41 cellular contexts compared by ENCODE assay signal in genomic region chr4:74460833-74461232, GRCh38. TPM values are rescaled to one million over a fixed set of nuclear protein-coding genes. Genes with fewer than 3 reads are reported as not detected.
"Had no signal": no experiment of that assay in that cellular context is flagged by ENCODE, and none has a peak within 500 bp of the region (broad histone marks: within the 10 kb centered on the region; RNA-seq: fewer than 3 reads in every experiment).

No MANE protein-coding gene starts in this region.

- H3K4me1 Mint-ChIP-seq: activated naive CD4-positive, alpha-beta T cell treated with anti-CD3 and anti-CD28 coated beads, Interleukin-2, amount 10 ng/mL, durations not matched to agents 7 days and 5 days; activated naive CD4-positive, alpha-beta T cell treated with anti-CD3 and anti-CD28 coated beads, Interleukin-2, amount 50 U/mL, for 24 hours; activated naive CD8-positive, alpha-beta T cell treated with anti-CD3 and anti-CD28 coated beads, Interleukin-2, amount 10 ng/mL, durations not matched to agents 7 days and 5 days; activated naive CD8-positive, alpha-beta T cell treated with anti-CD3 and anti-CD28 coated beads, Interleukin-2, amount 50 U/mL, for 24 hours; activated T-helper 17 cell treated with anti-CD3 and anti-CD28 coated beads, Interleukin-2, amount 50 U/mL, for 72 hours; brain; central memory CD8-positive, alpha-beta T cell had no signal

- DNase-seq: activated effector memory CD4-positive, alpha-beta T cell treated with anti-CD3 and anti-CD28 coated beads, Interleukin-2, amount 50 U/mL, for 16 hours; activated effector memory CD4-positive, alpha-beta T cell treated with Interleukin-2 at 50 U/mL for 16 hours; activated gamma-delta T cell; activated gamma-delta T cell treated with Interleukin-2 at 50 U/mL for 16 hours; activated naive CD4-positive, alpha-beta T cell; activated naive CD4-positive, alpha-beta T cell treated with anti-CD3 and anti-CD28 coated beads for 36 hours; activated naive CD4-positive, alpha-beta T cell treated with anti-CD3 and anti-CD28 coated beads, Interleukin-2, amount 10 ng/mL, durations not matched to agents 7 days and 5 days; activated naive CD4-positive, alpha-beta T cell treated with anti-CD3 and anti-CD28 coated beads, Interleukin-2, amount 50 U/mL, for 16 hours; activated naive CD4-positive, alpha-beta T cell treated with Interleukin-2 at 50 U/mL for 16 hours; activated naive CD8-positive, alpha-beta T cell treated with anti-CD3 and anti-CD28 coated beads, Interleukin-2, amount 10 ng/mL, durations not matched to agents 7 days and 5 days; activated naive CD8-positive, alpha-beta T cell treated with anti-CD3 and anti-CD28 coated beads, Interleukin-2, amount 50 U/mL, for 24 hours; activated T-cell treated with anti-CD3 and anti-CD28 coated beads for 4 hours; activated T-cell treated with anti-CD3 and anti-CD28 coated beads, Interleukin-2, amount 50 U/mL, for 1 hour; activated T-cell treated with anti-CD3 and anti-CD28 coated beads, Interleukin-2, amount 50 U/mL, for 24 hours; activated T-cell treated with anti-CD3 and anti-CD28 coated beads, Interleukin-2, amount 50 U/mL, for 4 hours; activated T-cell treated with anti-CD3 and anti-CD28 coated beads, Interleukin-2, amount 50 U/mL, for 48 hours; activated T-cell treated with anti-CD3 and anti-CD28 coated beads, Interleukin-2, amount 50 U/mL, for 72 hours; adrenal gland; amniotic stem cell; amygdala; anterior cingulate cortex; aorta; body of pancreas; brain microvascular endothelial cell; caudate nucleus; central memory CD4-positive, alpha-beta T cell; cerebellar nuclear complex had no signal

- H3K9me3 ChIP-seq: ascending aorta, body of pancreas, breast epithelium had no signal

- H3K27ac ChIP-seq: adrenal gland, ascending aorta, body of pancreas, brain microvascular endothelial cell, breast epithelium, cardiac muscle cell had no signal

- FAIRE-seq: astrocyte, bronchial epithelial cell had no signal

- H3K9me3 Mint-ChIP-seq: activated naive CD4-positive, alpha-beta T cell treated with anti-CD3 and anti-CD28 coated beads, Interleukin-2, amount 10 ng/mL, durations not matched to agents 7 days and 5 days; activated naive CD8-positive, alpha-beta T cell treated with anti-CD3 and anti-CD28 coated beads, Interleukin-2, amount 10 ng/mL, durations not matched to agents 7 days and 5 days; activated T-cell treated with anti-CD3 and anti-CD28 coated beads, Interleukin-2, amount 50 U/mL, for 4 hours; activated T-helper 1 cell treated with anti-CD3 and anti-CD28 coated beads, Interleukin-12 subunit alpha, Interleukin-12 subunit beta, Interleukin-2, Interleukin-4 antibody, amounts not matched to agents 30 ng/mL and 10 ng/mL and 1 ng/mL, durations not matched to agents 14 hours and 24 hours and 36 hours; activated T-helper 17 cell treated with anti-CD3 and anti-CD28 coated beads, Interleukin-2, amount 50 U/mL, for 72 hours; activated T-helper 2 cell treated with anti-CD3 and anti-CD28 coated beads, Interferon-gamma antibody, Interleukin-2, Interleukin-4, amounts not matched to agents 10 μg/mL and 5 μg/mL and 100 μg/mL, durations not matched to agents 14 hours and 24 hours and 36 hours had no signal

- H3K4me3 Mint-ChIP-seq: activated naive CD4-positive, alpha-beta T cell treated with anti-CD3 and anti-CD28 coated beads for 36 hours; activated naive CD4-positive, alpha-beta T cell treated with anti-CD3 and anti-CD28 coated beads, Interleukin-2, amount 10 ng/mL, durations not matched to agents 7 days and 5 days; activated naive CD4-positive, alpha-beta T cell treated with anti-CD3 and anti-CD28 coated beads, Interleukin-2, amount 50 U/mL, for 24 hours; activated naive CD8-positive, alpha-beta T cell; activated naive CD8-positive, alpha-beta T cell treated with anti-CD3 and anti-CD28 coated beads, Interleukin-2, amount 10 ng/mL, durations not matched to agents 7 days and 5 days; activated naive CD8-positive, alpha-beta T cell treated with anti-CD3 and anti-CD28 coated beads, Interleukin-2, amount 50 U/mL, for 24 hours; activated T-cell treated with anti-CD3 and anti-CD28 coated beads, Interleukin-2, amount 50 U/mL, for 24 hours; activated T-cell treated with anti-CD3 and anti-CD28 coated beads, Interleukin-2, amount 50 U/mL, for 4 hours; activated T-cell treated with anti-CD3 and anti-CD28 coated beads, Interleukin-2, amount 50 U/mL, for 72 hours; activated T-helper 1 cell treated with anti-CD3 and anti-CD28 coated beads, Interleukin-12 subunit alpha, Interleukin-12 subunit beta, Interleukin-2, Interleukin-4 antibody, amounts not matched to agents 30 ng/mL and 10 ng/mL and 1 ng/mL, durations not matched to agents 14 hours and 24 hours and 36 hours; activated T-helper 17 cell treated with anti-CD3 and anti-CD28 coated beads, Interleukin-2, amount 50 U/mL, for 72 hours; brain; central memory CD8-positive, alpha-beta T cell had no signal

- H3K27me3 ChIP-seq: adrenal gland, ascending aorta, body of pancreas, brain microvascular endothelial cell, breast epithelium, cardiac muscle cell had no signal

- H3K4me1 ChIP-seq: adrenal gland, ascending aorta, body of pancreas, breast epithelium had no signal

- H3K36me3 Mint-ChIP-seq: activated naive CD4-positive, alpha-beta T cell treated with anti-CD3 and anti-CD28 coated beads, Interleukin-2, amount 10 ng/mL, durations not matched to agents 7 days and 5 days; activated naive CD4-positive, alpha-beta T cell treated with anti-CD3 and anti-CD28 coated beads, Interleukin-2, amount 50 U/mL, for 24 hours; activated naive CD8-positive, alpha-beta T cell; activated naive CD8-positive, alpha-beta T cell treated with anti-CD3 and anti-CD28 coated beads, Interleukin-2, amount 10 ng/mL, durations not matched to agents 7 days and 5 days; brain had no signal

- H3K36me3 ChIP-seq: adrenal gland, ascending aorta, brain microvascular endothelial cell, breast epithelium, cardiac muscle cell had no signal

- H3K27ac Mint-ChIP-seq: activated naive CD4-positive, alpha-beta T cell treated with anti-CD3 and anti-CD28 coated beads for 36 hours; activated naive CD4-positive, alpha-beta T cell treated with anti-CD3 and anti-CD28 coated beads, Interleukin-2, amount 10 ng/mL, durations not matched to agents 7 days and 5 days; activated naive CD4-positive, alpha-beta T cell treated with anti-CD3 and anti-CD28 coated beads, Interleukin-2, amount 50 U/mL, for 24 hours; activated naive CD8-positive, alpha-beta T cell; activated naive CD8-positive, alpha-beta T cell treated with anti-CD3 and anti-CD28 coated beads, Interleukin-2, amount 10 ng/mL, durations not matched to agents 7 days and 5 days; activated naive CD8-positive, alpha-beta T cell treated with anti-CD3 and anti-CD28 coated beads, Interleukin-2, amount 50 U/mL, for 24 hours; activated T-cell treated with anti-CD3 and anti-CD28 coated beads, Interleukin-2, amount 50 U/mL, for 24 hours; activated T-cell treated with anti-CD3 and anti-CD28 coated beads, Interleukin-2, amount 50 U/mL, for 72 hours; activated T-helper 1 cell treated with anti-CD3 and anti-CD28 coated beads, Interleukin-12 subunit alpha, Interleukin-12 subunit beta, Interleukin-2, Interleukin-4 antibody, amounts not matched to agents 30 ng/mL and 10 ng/mL and 1 ng/mL, durations not matched to agents 14 hours and 24 hours and 36 hours; activated T-helper 17 cell treated with anti-CD3 and anti-CD28 coated beads, Interleukin-2, amount 50 U/mL, for 72 hours; activated T-helper 2 cell treated with anti-CD3 and anti-CD28 coated beads, Interferon-gamma antibody, Interleukin-2, Interleukin-4, amounts not matched to agents 10 μg/mL and 5 μg/mL and 100 μg/mL, durations not matched to agents 14 hours and 24 hours and 36 hours; brain had no signal

- H3K4me3 ChIP-seq: adrenal gland, ascending aorta, body of pancreas, breast epithelium, cardiac muscle cell had no signal

- ATAC-seq: activated naive CD8-positive, alpha-beta T cell treated with anti-CD3 and anti-CD28 coated beads, Interleukin-2, amount 50 U/mL, for 24 hours; activated T-cell treated with anti-CD3 and anti-CD28 coated beads, Interleukin-2, amount 50 U/mL, for 4 hours; activated T-cell treated with anti-CD3 and anti-CD28 coated beads, Interleukin-2, amount 50 U/mL, for 72 hours; activated T-helper 17 cell treated with anti-CD3 and anti-CD28 coated beads, Interleukin-2, amount 50 U/mL, for 72 hours; body of pancreas had no signal

RNA-seq across cellular contexts. Expression of gene AREG, which starts 15.9 kb away (rescaled TPM):
- total RNA-seq: cardiac muscle cell, cerebellum, chondrocyte had no signal
